ENCODE assay signal across 10 cellular contexts in the genomic region with DNA sequence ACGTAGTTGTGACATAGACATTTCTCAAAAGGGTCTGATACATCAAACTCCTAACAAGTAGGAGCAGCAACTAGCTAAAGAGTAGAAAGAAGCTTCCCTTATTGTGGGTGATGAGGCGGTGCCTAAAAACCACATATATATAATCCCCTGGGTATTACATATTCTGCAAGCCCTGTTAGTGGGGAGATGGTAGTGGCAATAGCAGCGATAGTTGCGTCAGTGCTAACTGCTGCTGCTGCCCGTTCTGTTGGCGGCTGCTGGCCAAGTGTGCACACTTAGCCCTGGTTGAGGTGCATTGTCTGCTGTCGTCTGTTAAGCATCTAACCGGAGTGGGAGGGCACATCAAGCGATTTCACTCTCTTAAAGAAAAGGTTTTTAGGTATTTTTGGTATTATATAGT. TPM values are rescaled to one million over a fixed set of nuclear protein-coding genes. Genes with fewer than 3 reads are reported as not detected.
A peak's percentile ranks its signal among the peaks of the same experiment; 100 is the strongest.
DNase-seq lines count a peak whose midpoint lies in the region; ATAC-seq and TF ChIP-seq lines count a peak whose summit lies in the region.
"Had no signal": no experiment of that assay in that cellular context is flagged by ENCODE, and none has a peak within 500 bp of the region (broad histone marks: within the 10 kb centered on the region; RNA-seq: fewer than 3 reads in every experiment).

No MANE protein-coding gene starts in this region.

- H3K4me3 ChIP-seq in Caco-2 (ENCODE audit: low read depth, low read length) = no peak overlapping the region
- H3K4me3 ChIP-seq: smooth muscle cell had no signal

- no peaks in the 10 kb centered on the region for H3K9me3 ChIP-seq in Caco-2

- no peaks in the 10 kb centered on the region for H3K27me3 Mint-ChIP-seq in activated CD8-positive, alpha-beta memory T cell treated with anti-CD3 and anti-CD28 coated beads, Interleukin-2, amount 10 ng/mL, durations not matched to agents 7 days and 5 days
- no peaks in the 10 kb centered on the region for H3K27me3 Mint-ChIP-seq in Caco-2 (ENCODE audit: insufficient read depth, unreplicated experiment)

- intact Hi-C loops in Caco-2 (cut with micrococcal nuclease; ENCODE audit: unreplicated experiment) = no loop called here

- no peak for TF ChIP-seq CTCF in Caco-2 (IDR thresholded peaks at IDR 0.05; ENCODE audit: insufficient read depth in 1 of 2, low read depth in 1 of 2, low read length in 1 of 2, severe bottlenecking in 1 of 2, unreplicated experiment in 1 of 2)

- no peaks in the 10 kb centered on the region for H3K36me3 ChIP-seq in Caco-2 (ENCODE audit: control insufficient read depth, insufficient read depth, low read length)

- DNase-seq in stimulated activated CD4-positive, alpha-beta T cell treated with anti-CD3 and anti-CD28 coated beads, Interleukin-4, amount 100 ng/mL, for 1 hour = peak; percentile 2
- DNase-seq in stimulated activated CD4-positive, alpha-beta T cell treated with anti-CD3 and anti-CD28 coated beads, Interleukin-2, amount 100 ng/mL, for 48 hours = no peak
- DNase-seq in Kasumi-1 (lab: John Stamatoyannopoulos, UW) (peak; percentile 22 to 27), NCI-H446 (lab: John Stamatoyannopoulos, UW) (no peak), Caco-2 (no peak), NCI-H1436 treated with DMSO at 0.1 percent for 48 hours (lab: John Stamatoyannopoulos, UW) (no peak)
- DNase-seq in activated CD8-positive, alpha-beta memory T cell treated with anti-CD3 and anti-CD28 coated beads, Interleukin-2, amount 10 ng/mL, durations not matched to agents 7 days and 5 days = peak; percentile 47
- DNase-seq: NCI-H1092 had no signal

- peak overlapping the region; percentile 1 for H3K4me3 Mint-ChIP-seq in activated CD8-positive, alpha-beta memory T cell treated with anti-CD3 and anti-CD28 coated beads, Interleukin-2, amount 10 ng/mL, durations not matched to agents 7 days and 5 days
- no peak overlapping the region for H3K4me3 Mint-ChIP-seq in Caco-2 (ENCODE audit: unreplicated experiment)

- POLR2A ChIA-PET in Caco-2 (lab: Charles Lee) = no interaction called here

- CTCF ChIA-PET in activated CD8-positive, alpha-beta memory T cell treated with anti-CD3 and anti-CD28 coated beads, Interleukin-2, amount 10 ng/mL, durations not matched to agents 7 days and 5 days (lab: Charles Lee) = interaction anchor here (0.6 kb wide), 1 partner anchor 327 kb away, joined by 3 read pairs; no protein-coding TSS in a partner anchor
- CTCF ChIA-PET in Caco-2 (lab: Charles Lee) = no interaction called here

- H3K9me3 Mint-ChIP-seq in activated CD8-positive, alpha-beta memory T cell treated with anti-CD3 and anti-CD28 coated beads, Interleukin-2, amount 10 ng/mL, durations not matched to agents 7 days and 5 days (ENCODE audit: low read depth) = no peaks in the 10 kb centered on the region
- no peaks in the 10 kb centered on the region for H3K9me3 Mint-ChIP-seq in Caco-2 (ENCODE audit: unreplicated experiment)

- H3K4me1 Mint-ChIP-seq in activated CD8-positive, alpha-beta memory T cell treated with anti-CD3 and anti-CD28 coated beads, Interleukin-2, amount 10 ng/mL, durations not matched to agents 7 days and 5 days = peaks cover 34% of the 10 kb centered on the region
- H3K4me1 Mint-ChIP-seq in Caco-2 (ENCODE audit: low read depth, unreplicated experiment) = no peaks in the 10 kb centered on the region

- BruUV-seq in Caco-2 (replicated peaks; lab: Mats Ljungman, UMichigan) = no TSS peak

- no peaks in the 10 kb centered on the region for H3K27me3 ChIP-seq in Caco-2 (replicated peaks; ENCODE audit: control insufficient read depth, insufficient read depth, low read length)

- no peak for ATAC-seq in activated CD8-positive, alpha-beta memory T cell treated with anti-CD3 and anti-CD28 coated beads, Interleukin-2, amount 10 ng/mL, durations not matched to agents 7 days and 5 days
- ATAC-seq in HG02642 (IDR thresholded peaks at IDR 0.05; ENCODE audit: poor library complexity, unreplicated experiment) = no peak

- H3K36me3 Mint-ChIP-seq in activated CD8-positive, alpha-beta memory T cell treated with anti-CD3 and anti-CD28 coated beads, Interleukin-2, amount 10 ng/mL, durations not matched to agents 7 days and 5 days = peaks cover 24% of the 10 kb centered on the region
- peaks cover 33% of the 10 kb centered on the region for H3K36me3 Mint-ChIP-seq in Caco-2 (ENCODE audit: insufficient read depth, unreplicated experiment)

- H3K27ac Mint-ChIP-seq in activated CD8-positive, alpha-beta memory T cell treated with anti-CD3 and anti-CD28 coated beads, Interleukin-2, amount 10 ng/mL, durations not matched to agents 7 days and 5 days = peak overlapping the region; percentile 60
- H3K27ac Mint-ChIP-seq in Caco-2 (ENCODE audit: unreplicated experiment) = no peak overlapping the region

- H3K4me1 ChIP-seq in Caco-2 = no peaks in the 10 kb centered on the region

RNA-seq across cellular contexts. Expression of a gene that starts 35.8 kb away (rescaled TPM):
- 1 to 10 TPM; 7.2 to 8.6 TPM for total RNA-seq in activated CD8-positive, alpha-beta memory T cell treated with anti-CD3 and anti-CD28 coated beads, Interleukin-2, amount 10 ng/mL, durations not matched to agents 7 days and 5 days
- total RNA-seq in Caco-2 (2022) = 35.7 and 42.3 TPM in 2 replicates

RNA-seq across cellular contexts. Expression of a gene that starts 59.9 kb away (rescaled TPM):
- not detected for total RNA-seq in activated CD8-positive, alpha-beta memory T cell treated with anti-CD3 and anti-CD28 coated beads, Interleukin-2, amount 10 ng/mL, durations not matched to agents 7 days and 5 days
- not detected in 2 replicates for total RNA-seq in Caco-2 (2022)
- total RNA-seq: smooth muscle cell had no signal

Comparison
In these comparisons a context has a peak if more than half of its experiments do, and no peak if none do; other contexts are left out.
1. DNase-seq: peak in stimulated activated CD4-positive, alpha-beta T cell treated with anti-CD3 and anti-CD28 coated beads, Interleukin-4, amount 100 ng/mL, for 1 hour (single experiment), Kasumi-1 (2 of 2) and activated CD8-positive, alpha-beta memory T cell treated with anti-CD3 and anti-CD28 coated beads, Interleukin-2, amount 10 ng/mL, durations not matched to agents 7 days and 5 days (single experiment); none in stimulated activated CD4-positive, alpha-beta T cell treated with anti-CD3 and anti-CD28 coated beads, Interleukin-2, amount 100 ng/mL, for 48 hours (0 of 2), NCI-H446 (0 of 2), Caco-2 (0 of 2) and NCI-H1436 treated with DMSO at 0.1 percent for 48 hours (single experiment).